Comparison of ENCODE assay signal across 15 cellular contexts in genomic region chr7:107678110-107678753, GRCh38. TPM values are rescaled to one million over a fixed set of nuclear protein-coding genes. Genes with fewer than 3 reads are reported as not detected.
DNase-seq lines count a peak whose midpoint lies in the region; ATAC-seq, FAIRE-seq and TF ChIP-seq lines count a peak whose summit lies in the region.
"Had no signal": no experiment of that assay in that cellular context is flagged by ENCODE, and none has a peak within 500 bp of the region (broad histone marks: within the 10 kb centered on the region; RNA-seq: fewer than 3 reads in every experiment).

No MANE protein-coding gene starts in this region.

- no peaks in the 10 kb centered on the region for H4K20me1 ChIP-seq in HepG2 (ENCODE audit: insufficient read depth, low read length)

- H3K27me3 ChIP-seq in HepG2 (ENCODE audit: control insufficient read depth in 1 of 2, insufficient read depth in 2 of 2, low read length in 2 of 2) (no peaks in the 10 kb centered on the region), right lobe of liver (no peaks in the 10 kb centered on the region), breast epithelium (no peaks in the 10 kb centered on the region)
- H3K27me3 ChIP-seq: upper lobe of left lung had no signal

- H3K27ac Mint-ChIP-seq in T-cell = peak overlapping the region; percentile 60 to 68

- TF ChIP-seq CTCF in HepG2 (CRISPR knock-in tag; IDR thresholded peaks at IDR 0.05) (no peak), right lobe of liver (IDR thresholded peaks at IDR 0.05) (no peak), breast epithelium (IDR thresholded peaks at IDR 0.05) (no peak), GM13976 (IDR thresholded peaks at IDR 0.05; ENCODE audit: borderline replicate concordance, control extremely low read depth, extremely low read depth, insufficient read depth, missing control alignments) (no peak)

- no peak overlapping the region for H2AFZ ChIP-seq in HepG2 (ENCODE audit: low read length)

- no peak for TF ChIP-seq RAD21 in HepG2 (CRISPR knock-in tag; IDR thresholded peaks at IDR 0.05)

- H3K4me3 ChIP-seq in HepG2 (replicated peaks in 1 of 3; ENCODE audit: insufficient read depth in 1 of 3, low read depth in 2 of 3, low read length in 3 of 3) (no peak overlapping the region), right lobe of liver (no peak overlapping the region), breast epithelium (no peak overlapping the region)
- H3K4me3 ChIP-seq: upper lobe of left lung had no signal

- 0% methylated on average over 1 of the region's 1 CpG for WGBS in HepG2 (ENCODE audit: low lambda C conversion rate)
- WGBS in right lobe of liver (ENCODE audit: insufficient coverage, low coverage, low lambda C conversion rate, missing lambda C conversion rate) = 80% methylated on average over 1 of the region's 1 CpG

- no peaks in the 10 kb centered on the region for H3K9me3 Mint-ChIP-seq in T-cell

- no peak for FAIRE-seq in HepG2 (lab: Jason Lieb, UNC)
- FAIRE-seq: islet of Langerhans had no signal

- H3K27ac ChIP-seq in HepG2 (ENCODE audit: extremely low read length, insufficient read depth, low read length) (no peak overlapping the region), right lobe of liver (no peak overlapping the region), breast epithelium (no peak overlapping the region)
- H3K27ac ChIP-seq: upper lobe of left lung had no signal

- intact Hi-C loops in HepG2 (cut with micrococcal nuclease; ENCODE audit: unreplicated experiment) (no loop called here), right lobe of liver (cut with DNase I) (no loop called here), breast epithelium (cut with DNase I; ENCODE audit: low total_unique reads) (no loop called here)

- H3K36me3 Mint-ChIP-seq in T-cell = no peaks in the 10 kb centered on the region

- no peak overlapping the region for H3K4me3 Mint-ChIP-seq in T-cell

- POLR2A ChIA-PET in HepG2 (lab: Yijun Ruan, JAX) = no interaction called here
- POLR2A ChIA-PET in T-cell (lab: Charles Lee) = no interaction called here

- TF ChIP-seq POLR2A in HepG2 (IDR thresholded peaks at IDR 0.05; ENCODE audit: insufficient read depth in 1 of 2, low read depth in 2 of 2, low read length in 2 of 2) (no peak), right lobe of liver (IDR thresholded peaks at IDR 0.05) (no peak), breast epithelium (IDR thresholded peaks at IDR 0.05) (no peak)

- H3K4me1 ChIP-seq in HepG2 (ENCODE audit: insufficient read depth, low read length) (peaks cover 11% of the 10 kb centered on the region), right lobe of liver (no peaks in the 10 kb centered on the region), breast epithelium (no peaks in the 10 kb centered on the region)
- H3K4me1 ChIP-seq: upper lobe of left lung had no signal

- no peak overlapping the region for H3K4me2 ChIP-seq in HepG2 (ENCODE audit: low read depth, low read length)

- no peaks in the 10 kb centered on the region for H3K9me3 ChIP-seq in HepG2 (ENCODE audit: low read length)
- H3K9me3 ChIP-seq in right lobe of liver = no peaks in the 10 kb centered on the region
- H3K9me3 ChIP-seq in breast epithelium = no peaks in the 10 kb centered on the region
- H3K9me3 ChIP-seq: upper lobe of left lung had no signal

- H3K36me3 ChIP-seq in HepG2 (replicated peaks in 1 of 2; ENCODE audit: control insufficient read depth in 1 of 2, insufficient read depth in 2 of 2, low read length in 2 of 2) (no peaks in the 10 kb centered on the region), right lobe of liver (no peaks in the 10 kb centered on the region), breast epithelium (no peaks in the 10 kb centered on the region)
- H3K36me3 ChIP-seq: upper lobe of left lung had no signal

- DNase-seq in HepG2 (ENCODE audit: low spot score) (peak; percentile 9), right lobe of liver (no peak), T-cell (no peak), breast epithelium (ENCODE audit: low spot score in 2 of 2) (no peak), GM13976 (ENCODE audit: low spot score) (no peak), AML-193 (lab: John Stamatoyannopoulos, UW) (no peak)
- DNase-seq: activated naive CD4-positive, alpha-beta T cell treated with Interleukin-2 at 50 U/mL for 16 hours; DMS79; IMR-90; NCI-H1105; upper lobe of left lung had no signal

- CTCF ChIA-PET in HepG2 (lab: Yijun Ruan, JAX; ENCODE audit: low intra/inter-chr PET ratio, low total read pairs) (no interaction called here), T-cell (lab: Charles Lee) (no interaction called here)

- H3K4me1 Mint-ChIP-seq in T-cell = peaks cover 11 to 15% (median 14%) of the 10 kb centered on the region in 3 donors

- in situ Hi-C loops in HepG2 (cut with HindIII; ENCODE audit: extremely low pct_ligation_motif_present, low pct_unique_long_range_greater_than_20kb) (no loop called here), GM13976 (cut with MboI; ENCODE audit: low sequenced_read_pairs, unreplicated experiment) (no loop called here)

- ATAC-seq in HepG2 = peak; percentile 65
- no peak for ATAC-seq in right lobe of liver
- ATAC-seq in HG02678 (IDR thresholded peaks at IDR 0.05; ENCODE audit: unreplicated experiment) = peak; percentile 54
- ATAC-seq in T-cell (replicated peaks in 1 of 4) = peak in 1 of 4 experiments; percentile 55
- no peak for ATAC-seq in HG02938 (IDR thresholded peaks at IDR 0.05; ENCODE audit: unreplicated experiment)
- ATAC-seq: HCT116 had no signal

- H3K9ac ChIP-seq in HepG2 (ENCODE audit: insufficient read depth, low read depth, low read length) = no peak overlapping the region

- no peaks in the 10 kb centered on the region for H3K27me3 Mint-ChIP-seq in T-cell

- no peak for TF ChIP-seq EP300 in HepG2 (IDR thresholded peaks at IDR 0.05; ENCODE audit: low read depth in 2 of 2, low read length in 2 of 2)
- no peak for TF ChIP-seq EP300 in HepG2 (CRISPR knock-in tag; IDR thresholded peaks at IDR 0.05; ENCODE audit: borderline replicate concordance)

- BruUV-seq in HepG2 (replicated peaks; lab: Mats Ljungman, UMichigan) = no TSS peak

- no peaks in the 10 kb centered on the region for H3K79me2 ChIP-seq in HepG2 (ENCODE audit: insufficient read depth, low read length)

TF ChIP-seq in HepG2, 621 proteins besides CTCF, POLR2A, EP300 and RAD21 (continues in another document):
- peak; percentile 92 for TF ChIP-seq ZKSCAN5 (CRISPR knock-in tag; IDR thresholded peaks at IDR 0.05)
- 0 out of 2 replicates have a peak, but pooled peaks have one; percentile 6 for TF ChIP-seq FOXA3 (CRISPR knock-in tag; IDR thresholded peaks at IDR 0.05)
- TF ChIP-seq FOSL2 (CRISPR knock-in tag; IDR thresholded peaks at IDR 0.05) = peak; percentile 36; the same call in 1 of the 2 replicates
- no peak for TF ChIP-seq MAFF (IDR thresholded peaks at IDR 0.05; ENCODE audit: low read depth, low read length)
- TF ChIP-seq SATB2 (CRISPR knock-in tag; IDR thresholded peaks at IDR 0.05) = no peak

RNA-seq across cellular contexts. Expression of gene SLC26A4, which starts 17.6 kb away (rescaled TPM):
- total RNA-seq in HepG2 (2016; rRNA removed; fragmentation: Illumina TruSeq; extraction: Trizol) (0.11 TPM in 1 of 2 replicates, not detected in the other), right lobe of liver (under 1 TPM in 5 of 6 experiments, not detected in 1; 0.05 to 0.68 (median 0.27) TPM), T-cell (1 to 10 TPM in 1 of 5 donors, under 1 TPM in 2, not detected in 2; 0.10 to 1.1 (median 0.60) TPM), breast epithelium (1 to 10 TPM in 1 of 3 donors, under 1 TPM in 2; 0.44 to 1.3 (median 0.48) TPM)
- total RNA-seq in HepG2 (2016; cell fraction: cytosol; rRNA removed; fragmentation: Illumina TruSeq; extraction: Trizol; ENCODE audit: low read depth) = 0.09 TPM in 1 of 2 replicates, not detected in the other
- total RNA-seq in HepG2 (2016; cell fraction: insoluble cytoplasmic fraction; rRNA removed; fragmentation: Illumina TruSeq; extraction: Trizol) = 0.04 and 0.22 TPM in 2 replicates
- total RNA-seq in HepG2 (2016; cell fraction: membrane; rRNA removed; fragmentation: Illumina TruSeq; extraction: Trizol) = not detected in 2 replicates
- total RNA-seq in HepG2 (2016; cell fraction: nucleus; rRNA removed; fragmentation: Illumina TruSeq; extraction: Trizol) = 0.28 TPM in 1 of 2 replicates, not detected in the other
- polyA plus RNA-seq in HepG2 (2011; rRNA removed) = 0.08 and 0.10 TPM in 2 replicates
- polyA plus RNA-seq in HepG2 (2011; cell fraction: cytosol; rRNA removed) = 0.04 and 0.09 TPM in 2 replicates
- 0.23 and 0.29 TPM in 2 replicates for polyA plus RNA-seq in HepG2 (2011; cell fraction: nucleus; rRNA removed)
- polyA plus RNA-seq in HepG2 (2012) = 0.03 and 0.12 TPM in 2 replicates
- polyA plus RNA-seq in HepG2 (2016; cell fraction: cytosol; fragmentation: Illumina TruSeq; extraction: Trizol; ENCODE audit: low read depth) = not detected in 2 replicates
- polyA plus RNA-seq in HepG2 (2016; cell fraction: insoluble cytoplasmic fraction; fragmentation: Illumina TruSeq; extraction: Trizol; ENCODE audit: low read depth) = not detected in 2 replicates
- not detected in 2 replicates for polyA plus RNA-seq in HepG2 (2016; cell fraction: membrane; fragmentation: Illumina TruSeq; extraction: Trizol; ENCODE audit: low read depth)
- 0.08 TPM in 1 of 2 replicates, not detected in the other for polyA plus RNA-seq in HepG2 (2016; cell fraction: nucleus; fragmentation: Illumina TruSeq; extraction: Trizol; ENCODE audit: insufficient read depth, low read depth)
- polyA minus RNA-seq in HepG2 (2011; rRNA and poly(A)+ RNA removed; ENCODE audit: low replicate concordance) = 0.09 and 0.20 TPM in 2 replicates
- polyA minus RNA-seq in HepG2 (2011; cell fraction: cytosol; rRNA and poly(A)+ RNA removed) = 0.30 TPM in 1 of 2 replicates, not detected in the other
- polyA minus RNA-seq in HepG2 (2011; cell fraction: nucleus; rRNA and poly(A)+ RNA removed) = 0.25 and 1.5 TPM in 2 replicates

Comparison
In these comparisons a context has a peak if more than half of its experiments do, and no peak if none do; other contexts are left out.
1. ATAC-seq: peak in HepG2 (single experiment) and HG02678 (single experiment); none in right lobe of liver (0 of 4) and HG02938 (single experiment).